ENCODE assay signal across 14 cellular contexts in genomic region chr21:45373991-45374816, GRCh38.
"Had no signal": no experiment of that assay in that cellular context is flagged by ENCODE, and none has a peak within 500 bp of the region (broad histone marks: within the 10 kb centered on the region; RNA-seq: fewer than 3 reads in every experiment).

No MANE protein-coding gene starts in this region.

- H3K9me3 ChIP-seq: adrenal gland, gastrocnemius medialis, tibial nerve had no signal

- H3K4me2 ChIP-seq: hepatocyte, smooth muscle cell had no signal

- ATAC-seq: activated T-helper 17 cell treated with anti-CD3 and anti-CD28 coated beads, Interleukin-2, amount 50 U/mL, for 72 hours; effector memory CD8-positive, alpha-beta T cell; gastrocnemius medialis; SK-N-SH treated with all-trans-retinoic acid at 6 μM for 48 hours; stimulated activated naive B cell treated with anti-CD40 and anti-IgM and Interleukin-4, amounts not matched to agents 10 μg/mL and 1 μg/mL and 100 μg/mL, for 72 hours had no signal

- H3K4me1 ChIP-seq: adrenal gland, gastrocnemius medialis had no signal

- H3K4me3 ChIP-seq: adrenal gland, gastrocnemius medialis, hepatocyte, smooth muscle cell, tibial nerve had no signal

- DNase-seq: activated CD4-positive, alpha-beta T cell treated with anti-CD3 and anti-CD28 coated beads, Interleukin-2, amount 10 ng/mL, durations not matched to agents 7 days and 5 days; activated CD4-positive, CD25-positive, alpha-beta regulatory T cell; activated T-cell treated with anti-CD3 and anti-CD28 coated beads for 4 hours; effector memory CD8-positive, alpha-beta T cell; nephron progenitor cell; stimulated activated CD4-positive, alpha-beta T cell treated with anti-CD3 and anti-CD28 coated beads, Interleukin-2, amount 100 ng/mL, for 24 hours; stimulated activated naive B cell treated with anti-CD40 and anti-IgM and Interleukin-4, amounts not matched to agents 10 μg/mL and 1 μg/mL and 100 μg/mL, for 72 hours had no signal

- H2AFZ ChIP-seq: hepatocyte had no signal

- H3K27ac ChIP-seq: adrenal gland, gastrocnemius medialis, hepatocyte, tibial nerve had no signal

- H3K27me3 ChIP-seq: adrenal gland, hepatocyte, tibial nerve had no signal

- H3K36me3 ChIP-seq: adrenal gland, gastrocnemius medialis, tibial nerve had no signal
